22 cellular contexts compared by ENCODE assay signal in genomic region chr1:41285818-41286217, GRCh38.
"Had no signal": no experiment of that assay in that cellular context is flagged by ENCODE, and none has a peak within 500 bp of the region (broad histone marks: within the 10 kb centered on the region; RNA-seq: fewer than 3 reads in every experiment).

No MANE protein-coding gene starts in this region.

- H3K9me3 Mint-ChIP-seq: naive thymus-derived CD4-positive, alpha-beta T cell; nephron; stimulated activated naive B cell treated with anti-CD40 and anti-IgM and Interleukin-4, amounts not matched to agents 10 μg/mL and 1 μg/mL and 100 μg/mL, for 72 hours; stimulated activated naive CD8-positive, alpha-beta T cell treated with anti-CD3 and anti-CD28 coated beads, Interleukin-15, Interleukin-2, amounts not matched to agents 100 ng/mL and 50 ng/mL, for 24 hours had no signal

- H3K27me3 ChIP-seq: uterus had no signal

- H3K4me1 ChIP-seq: parathyroid adenoma, uterus had no signal

- H3K4me3 ChIP-seq: dorsolateral prefrontal cortex, skin epidermis, spleen, thoracic aorta, tibial nerve, upper lobe of right lung, uterus had no signal

- H3K36me3 Mint-ChIP-seq: naive thymus-derived CD4-positive, alpha-beta T cell; stimulated activated naive B cell treated with anti-CD40 and anti-IgM and Interleukin-4, amounts not matched to agents 10 μg/mL and 1 μg/mL and 100 μg/mL, for 72 hours had no signal

- H3K27ac ChIP-seq: dorsolateral prefrontal cortex, neutrophil, parathyroid adenoma, skin epidermis, spleen, thoracic aorta, tibial nerve, upper lobe of right lung, uterus had no signal

- H2AFZ ChIP-seq: parathyroid adenoma had no signal

- FAIRE-seq: frontal cortex, kidney had no signal

- DNase-seq: cerebellar nuclear complex; cortex of kidney; dorsolateral prefrontal cortex; effector CD4-positive, alpha-beta T cell; kidney; midbrain; naive thymus-derived CD4-positive, alpha-beta T cell; spleen; stimulated activated CD4-positive, alpha-beta T cell treated with anti-CD3 and anti-CD28 coated beads, Interleukin-4, amount 100 ng/mL, for 4 hours; stimulated activated naive B cell treated with anti-CD40 and anti-IgM and Interleukin-4, amounts not matched to agents 10 μg/mL and 1 μg/mL and 100 μg/mL, for 72 hours; upper lobe of right lung; uterus had no signal

- H3K9ac ChIP-seq: parathyroid adenoma had no signal

- H3K27ac Mint-ChIP-seq: naive thymus-derived CD4-positive, alpha-beta T cell; nephron; progenitor cell of endocrine pancreas; stimulated activated naive B cell treated with anti-CD40 and anti-IgM and Interleukin-4, amounts not matched to agents 10 μg/mL and 1 μg/mL and 100 μg/mL, for 72 hours; stimulated activated naive CD8-positive, alpha-beta T cell treated with anti-CD3 and anti-CD28 coated beads, Interleukin-15, Interleukin-2, amounts not matched to agents 100 ng/mL and 50 ng/mL, for 24 hours had no signal

- H3K4me3 Mint-ChIP-seq: naive thymus-derived CD4-positive, alpha-beta T cell; nephron; stimulated activated naive B cell treated with anti-CD40 and anti-IgM and Interleukin-4, amounts not matched to agents 10 μg/mL and 1 μg/mL and 100 μg/mL, for 72 hours; stimulated activated naive CD8-positive, alpha-beta T cell treated with anti-CD3 and anti-CD28 coated beads, Interleukin-15, Interleukin-2, amounts not matched to agents 100 ng/mL and 50 ng/mL, for 24 hours had no signal

- H3K36me3 ChIP-seq: neutrophil, spleen, thoracic aorta, tibial nerve, upper lobe of right lung, uterus had no signal

- ATAC-seq: left lobe of liver; naive thymus-derived CD4-positive, alpha-beta T cell; stimulated activated naive B cell treated with anti-CD40 and anti-IgM and Interleukin-4, amounts not matched to agents 10 μg/mL and 1 μg/mL and 100 μg/mL, for 72 hours; upper lobe of right lung had no signal

- H3K9me3 ChIP-seq: neutrophil, spleen, thoracic aorta, tibial nerve, upper lobe of right lung, uterus had no signal
